ENCODE assay signal across 11 cellular contexts in genomic region chr14:99822166-99822527, GRCh38. TPM values are rescaled to one million over a fixed set of nuclear protein-coding genes. Genes with fewer than 3 reads are reported as not detected.
A peak's percentile ranks its signal among the peaks of the same experiment; 100 is the strongest.
DNase-seq lines count a peak whose midpoint lies in the region; ATAC-seq and TF ChIP-seq lines count a peak whose summit lies in the region.
"Had no signal": no experiment of that assay in that cellular context is flagged by ENCODE, and none has a peak within 500 bp of the region (broad histone marks: within the 10 kb centered on the region; RNA-seq: fewer than 3 reads in every experiment).

No MANE protein-coding gene starts in this region.

- peaks cover 7% of the 10 kb centered on the region for H3K4me1 Mint-ChIP-seq in MCF 10A (ENCODE audit: insufficient read depth, unreplicated experiment)

- H3K4me1 ChIP-seq in GM23248 (ENCODE audit: insufficient read depth) (0 out of 2 replicates have a peak, but pooled peaks cover 3% of the 10 kb centered on the region), OCI-LY3 (ENCODE audit: low read length) (peaks cover 43% of the 10 kb centered on the region)

- DNase-seq in GM23248 (peak; percentile 22), dermis blood vessel endothelial cell (peak; percentile 29), GM03348 (ENCODE audit: low spot score) (no peak), MCF 10A (ENCODE audit: unreplicated experiment) (no peak)
- DNase-seq: H7, Karpas-422, NCI-H1417 treated with DMSO at 0.1 percent for 48 hours had no signal

- in situ Hi-C loops in GM23248 (cut with MboI) = no loop called here

- 0 out of 2 replicates have a peak, but pooled peaks cover 3% of the 10 kb centered on the region for H4K20me1 ChIP-seq in GM23248 (ENCODE audit: insufficient read depth)
- no peaks in the 10 kb centered on the region for H4K20me1 ChIP-seq in OCI-LY3 (ENCODE audit: insufficient read depth, low read length)

- H3K79me2 ChIP-seq in GM23248 (ENCODE audit: insufficient read depth) = peaks cover 5% of the 10 kb centered on the region; the same call in 1 of the 2 replicates
- peaks cover 79% of the 10 kb centered on the region for H3K79me2 ChIP-seq in OCI-LY3 (ENCODE audit: low read length)

- H3K4me3 ChIP-seq in GM23248 = no peak overlapping the region
- H3K4me3 ChIP-seq in OCI-LY3 (ENCODE audit: low read length) = no peak overlapping the region

- no peak overlapping the region for H3K9ac ChIP-seq in GM23248
- H3K9ac ChIP-seq in OCI-LY3 (ENCODE audit: low read length) = no peak overlapping the region

- intact Hi-C loops in MCF 10A (cut with micrococcal nuclease) = no loop called here

- H3K4me3 Mint-ChIP-seq in MCF 10A (ENCODE audit: unreplicated experiment) = no peak overlapping the region

- H2AFZ ChIP-seq in GM23248 (no peak overlapping the region), OCI-LY3 (ENCODE audit: low read depth, low read length) (no peak overlapping the region)

- no peaks in the 10 kb centered on the region for H3F3A ChIP-seq in GM23248 (ENCODE audit: insufficient read depth)

- peaks cover 9% of the 10 kb centered on the region for H3K27me3 Mint-ChIP-seq in MCF 10A (ENCODE audit: insufficient read depth, unreplicated experiment)

- no peaks in the 10 kb centered on the region for H3K9me2 ChIP-seq in GM23248 (ENCODE audit: insufficient read depth)

- TF ChIP-seq CTCF in OCI-LY3 (IDR thresholded peaks at IDR 0.05; ENCODE audit: low read depth, low read length) = no peak
- TF ChIP-seq CTCF in MCF 10A (IDR thresholded peaks at IDR 0.05; ENCODE audit: unreplicated experiment) = no peak

- H3K36me3 ChIP-seq in GM23248 (ENCODE audit: low read depth) (no peaks in the 10 kb centered on the region), OCI-LY3 (replicated peaks; ENCODE audit: low read depth, low read length) (peaks cover 11% of the 10 kb centered on the region)

- ATAC-seq in HG03378 (IDR thresholded peaks at IDR 0.05; ENCODE audit: unreplicated experiment) = no peak

- H3K4me2 ChIP-seq in GM23248 (ENCODE audit: unreplicated experiment) (no peak overlapping the region), OCI-LY3 (ENCODE audit: low read length) (peak overlapping the region; percentile 60)

- no peaks in the 10 kb centered on the region for H3K9me3 Mint-ChIP-seq in MCF 10A (ENCODE audit: unreplicated experiment)
- H3K9me3 Mint-ChIP-seq: CD8-positive, alpha-beta memory T cell had no signal

- BruUV-seq in MCF 10A (replicated peaks; lab: Mats Ljungman, UMichigan) = no TSS peak

- H3K36me3 Mint-ChIP-seq in MCF 10A (ENCODE audit: insufficient read depth, unreplicated experiment) = no peaks in the 10 kb centered on the region

- H3K27ac Mint-ChIP-seq in MCF 10A (ENCODE audit: low read depth, unreplicated experiment) = no peak overlapping the region

- POLR2A ChIA-PET in MCF 10A (lab: Yijun Ruan, JAX) = no interaction called here

- H3K27ac ChIP-seq in GM23248 = no peak overlapping the region
- no peak overlapping the region for H3K27ac ChIP-seq in OCI-LY3 (ENCODE audit: low read length)
- H3K27ac ChIP-seq in layer of hippocampus (ENCODE audit: low read depth, low read length) = peak overlapping the region; percentile 13

- CTCF ChIA-PET in MCF 10A (lab: Yijun Ruan, JAX) = interaction anchor here (1.1 kb wide), 2 partner anchors 9 to 11 kb away, joined by 4 to 6 read pairs; no protein-coding TSS in a partner anchor

- H3K9me3 ChIP-seq in GM23248 (ENCODE audit: low read depth) (no peaks in the 10 kb centered on the region), OCI-LY3 (ENCODE audit: insufficient read depth, low read length) (no peaks in the 10 kb centered on the region)

- H3K27me3 ChIP-seq in GM23248 (replicated peaks; ENCODE audit: insufficient read depth) (no peaks in the 10 kb centered on the region), OCI-LY3 (ENCODE audit: low read depth, low read length) (no peaks in the 10 kb centered on the region), layer of hippocampus (ENCODE audit: control insufficient read depth, insufficient read depth, low read length) (no peaks in the 10 kb centered on the region)

- 44 to 60% methylated on average over 1 of the region's 1 CpG for WGBS in GM23248 (ENCODE audit: low coverage in 1 of 2, low lambda C conversion rate in 2 of 2, missing lambda C conversion rate in 2 of 2), 2 experiments

RNA-seq across cellular contexts. Expression of gene EML1, which starts 28.9 kb away (rescaled TPM):
- total RNA-seq in GM23248 (2014; rRNA removed; shearing (Covaris generic)) = 17.9 and 35.8 TPM in 2 replicates
- polyA plus RNA-seq in GM23248 (2016; fragmentation: Nextera tagmentation; extraction: Ambion mirVana) = 14.8 and 15.0 TPM in 2 replicates
- total RNA-seq in dermis blood vessel endothelial cell = 45.8 and 47.1 TPM in 2 replicates
- 9.5 and 11.6 TPM in 2 replicates for total RNA-seq in MCF 10A (2022)
- polyA plus RNA-seq: CD8-positive, alpha-beta memory T cell had no signal

Comparison
In these comparisons a context has a peak if more than half of its experiments do, and no peak if none do; other contexts are left out.
1. DNase-seq: peak in GM23248 (single experiment) and dermis blood vessel endothelial cell (single experiment); none in GM03348 (single experiment) and MCF 10A (single experiment).